Comparison of ENCODE assay signal across 14 cellular contexts in the genomic region with DNA sequence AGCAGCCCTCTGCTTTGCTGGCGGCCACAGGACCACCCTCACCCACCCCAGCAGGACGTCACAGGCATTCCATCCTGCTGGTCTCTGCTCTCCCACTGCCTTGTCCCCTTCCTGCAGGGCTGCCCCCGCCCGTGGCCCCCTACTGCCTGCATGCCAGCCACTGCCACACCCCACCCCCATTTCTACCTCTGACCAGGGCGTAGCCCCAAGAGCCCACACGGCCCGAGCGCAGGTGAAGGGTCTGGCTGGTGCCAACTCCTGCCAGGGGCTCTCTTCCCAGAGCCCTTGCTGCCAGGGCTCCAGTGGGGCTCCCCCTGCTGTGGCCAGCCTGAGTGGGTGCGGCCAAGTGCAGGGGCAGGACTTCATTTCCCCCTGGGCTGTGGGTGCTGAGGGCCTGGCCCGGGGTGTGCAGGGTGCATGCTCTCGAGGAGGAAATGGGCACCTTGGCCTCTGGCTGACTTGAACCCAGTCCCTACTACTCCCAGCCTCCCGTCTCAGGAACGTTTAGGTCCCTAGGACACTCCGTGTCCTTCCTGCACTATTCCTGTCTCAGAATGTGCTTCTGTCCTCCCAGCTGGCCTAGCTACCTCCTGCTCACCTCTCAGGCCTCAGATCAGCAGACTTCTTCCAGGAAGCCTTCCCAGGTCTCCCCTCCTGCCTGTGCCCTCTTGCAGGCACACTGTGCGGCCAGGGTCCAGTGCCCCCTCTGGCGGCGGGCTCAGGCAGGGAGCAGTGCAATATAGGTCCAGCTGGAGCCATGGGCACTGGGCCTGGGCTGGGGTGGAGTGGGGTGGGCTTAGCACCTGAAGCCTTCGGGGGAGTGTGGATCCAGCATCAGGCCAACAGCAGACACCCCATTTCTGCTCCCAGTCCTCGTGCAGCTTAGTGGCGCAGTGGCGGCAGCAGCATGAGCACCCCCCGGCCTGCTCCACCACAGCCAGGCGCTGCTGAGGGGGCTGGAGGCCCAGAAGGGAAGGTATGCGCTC. TPM values are rescaled to one million over a fixed set of nuclear protein-coding genes. Genes with fewer than 3 reads are reported as not detected.
A peak's percentile ranks its signal among the peaks of the same experiment; 100 is the strongest.
DNase-seq lines count a peak whose midpoint lies in the region; ATAC-seq and TF ChIP-seq lines count a peak whose summit lies in the region.
"Had no signal": no experiment of that assay in that cellular context is flagged by ENCODE, and none has a peak within 500 bp of the region (broad histone marks: within the 10 kb centered on the region; RNA-seq: fewer than 3 reads in every experiment).

No MANE protein-coding gene starts in this region.

- DNase-seq in Right ventricle myocardium superior (peak; percentile 34), cardiac septum (ENCODE audit: low spot score) (no peak), PC-9 (no peak), fibroblast of the aortic adventitia (ENCODE audit: low read depth) (no peak), spleen (peak; percentile 65), A673 (ENCODE audit: low spot score) (no peak)
- no peak for DNase-seq in T-helper 2 cell treated with Interferon-gamma antibody and Interleukin-4, amounts not matched to agents 5 μg/mL and 100 μg/mL, for 36 hours (ENCODE audit: low spot score)
- DNase-seq in activated CD8-positive, alpha-beta memory T cell treated with anti-CD3 and anti-CD28 coated beads for 24 hours = no peak
- DNase-seq: activated B cell treated with CpG ODN at 0.5 μM for 24 hours, NCI-H1105 treated with DMSO at 0.1 percent for 48 hours, NCI-H446 treated with DMSO at 0.1 percent for 48 hours had no signal

- BruUV-seq in PC-9 (replicated peaks; lab: Mats Ljungman, UMichigan) = no TSS peak
- BruUV-seq in A673 (replicated peaks; lab: Mats Ljungman, UMichigan) = no TSS peak

- CTCF ChIA-PET in PC-9 (lab: Charles Lee) = interaction anchor here (0.6 kb wide), 1 partner anchor 14 kb away, joined by 6 read pairs; no protein-coding TSS in a partner anchor
- CTCF ChIA-PET in A673 (lab: Charles Lee) = no interaction called here

- H4K20me1 ChIP-seq in PC-9 (ENCODE audit: insufficient read depth) = no peaks in the 10 kb centered on the region

- H3K27ac Mint-ChIP-seq in T-helper 2 cell treated with Interferon-gamma antibody and Interleukin-4, amounts not matched to agents 5 μg/mL and 100 μg/mL, for 36 hours = no peak overlapping the region
- H3K27ac Mint-ChIP-seq: activated B cell treated with CpG ODN at 0.5 μM for 24 hours had no signal

- TF ChIP-seq POLR2A in spleen (IDR thresholded peaks at IDR 0.05) = no peak

- no peak overlapping the region for H3K4me3 ChIP-seq in PC-9
- H3K4me3 ChIP-seq in fibroblast of the aortic adventitia (ENCODE audit: low read depth, low read length) = no peak overlapping the region
- no peak overlapping the region for H3K4me3 ChIP-seq in spleen
- H3K4me3 ChIP-seq in A673 (ENCODE audit: low read depth, low read length, poor library complexity, severe bottlenecking) = no peak overlapping the region
- H3K4me3 ChIP-seq: SJSA1 had no signal

- H3K36me3 Mint-ChIP-seq in T-helper 2 cell treated with Interferon-gamma antibody and Interleukin-4, amounts not matched to agents 5 μg/mL and 100 μg/mL, for 36 hours (ENCODE audit: low read depth) = no peaks in the 10 kb centered on the region

- H3K9me3 ChIP-seq in PC-9 (ENCODE audit: insufficient read depth, low read depth) (no peaks in the 10 kb centered on the region; the same call in 1 of the 2 replicates), spleen (no peaks in the 10 kb centered on the region), A673 (ENCODE audit: low read depth, low read length, poor library complexity, severe bottlenecking) (no peaks in the 10 kb centered on the region)
- H3K9me3 ChIP-seq: SJSA1 had no signal

- no peaks in the 10 kb centered on the region for H3K36me3 ChIP-seq in PC-9 (ENCODE audit: low read depth)
- H3K36me3 ChIP-seq in spleen = no peaks in the 10 kb centered on the region
- no peaks in the 10 kb centered on the region for H3K36me3 ChIP-seq in A673 (ENCODE audit: insufficient read depth, low read length, poor library complexity, severe bottlenecking)
- H3K36me3 ChIP-seq: SJSA1 had no signal

- no peaks in the 10 kb centered on the region for H3K9me2 ChIP-seq in PC-9 (ENCODE audit: insufficient read depth)

- H3K4me3 Mint-ChIP-seq in T-helper 2 cell treated with Interferon-gamma antibody and Interleukin-4, amounts not matched to agents 5 μg/mL and 100 μg/mL, for 36 hours = no peak overlapping the region
- H3K4me3 Mint-ChIP-seq: activated B cell treated with CpG ODN at 0.5 μM for 24 hours had no signal

- intact Hi-C loops in Right ventricle myocardium superior (cut with DNase I) = no loop called here
- intact Hi-C loops in cardiac septum (cut with DNase I) = loop anchor here (10.0 kb wide), 1 partner anchor 389 kb away; no protein-coding TSS in a partner anchor
- intact Hi-C loops in PC-9 (cut with micrococcal nuclease; ENCODE audit: unreplicated experiment) = no loop called here
- intact Hi-C loops in spleen (cut with DNase I; ENCODE audit: low total_unique reads) = no loop called here
- intact Hi-C loops in A673 (cut with micrococcal nuclease; ENCODE audit: unreplicated experiment) = no loop called here

- H3F3A ChIP-seq in PC-9 (ENCODE audit: insufficient read depth, low read depth) = peaks cover 10% of the 10 kb centered on the region; the same call in 1 of the 2 replicates

- TF ChIP-seq CTCF in PC-9 (conservative IDR thresholded peaks at IDR 0.05) (peak; percentile 61), fibroblast of the aortic adventitia (IDR thresholded peaks at IDR 0.05; ENCODE audit: insufficient read depth, low read length) (peak; percentile 26), spleen (IDR thresholded peaks at IDR 0.05 in 8 of 11, conservative IDR thresholded peaks at IDR 0.05 in 3 of 11) (no peak), A673 (conservative IDR thresholded peaks at IDR 0.05; ENCODE audit: low read depth, low read length) (no peak; the same call in 1 of the 2 replicates)

- no peaks in the 10 kb centered on the region for H3K4me1 Mint-ChIP-seq in T-helper 2 cell treated with Interferon-gamma antibody and Interleukin-4, amounts not matched to agents 5 μg/mL and 100 μg/mL, for 36 hours (ENCODE audit: low read depth)
- H3K4me1 Mint-ChIP-seq: activated B cell treated with CpG ODN at 0.5 μM for 24 hours had no signal

- H3K9me3 Mint-ChIP-seq in T-helper 2 cell treated with Interferon-gamma antibody and Interleukin-4, amounts not matched to agents 5 μg/mL and 100 μg/mL, for 36 hours = no peaks in the 10 kb centered on the region
- H3K9me3 Mint-ChIP-seq: activated B cell treated with CpG ODN at 0.5 μM for 24 hours had no signal

- H3K27me3 ChIP-seq in PC-9 (ENCODE audit: insufficient read depth, low read depth) (no peaks in the 10 kb centered on the region), spleen (replicated peaks in 1 of 7) (peaks cover 0 to 63% (median 20%) of the 10 kb centered on the region in 7 donors), A673 (replicated peaks; ENCODE audit: insufficient read depth, low read depth, low read length, poor library complexity) (no peaks in the 10 kb centered on the region)

- H3K79me2 ChIP-seq in PC-9 (ENCODE audit: low read depth) = no peaks in the 10 kb centered on the region

- 69 to 86% (median 80%) methylated on average over 17 to 24 of the region's 24 CpGs for WGBS in spleen, 5 donors

- no peak overlapping the region for H2AFZ ChIP-seq in PC-9

- no peak overlapping the region for H3K4me2 ChIP-seq in PC-9

- H3K27me3 Mint-ChIP-seq in T-helper 2 cell treated with Interferon-gamma antibody and Interleukin-4, amounts not matched to agents 5 μg/mL and 100 μg/mL, for 36 hours (ENCODE audit: low read depth) = peaks cover 5% of the 10 kb centered on the region

- POLR2A ChIA-PET in PC-9 (lab: Charles Lee; ENCODE audit: unreplicated experiment) = no interaction called here
- POLR2A ChIA-PET in A673 (lab: Charles Lee; ENCODE audit: low non-redundant PET) = no interaction called here

- H3K4me1 ChIP-seq in PC-9 (replicated peaks; ENCODE audit: insufficient read depth) (no peaks in the 10 kb centered on the region), spleen (peaks cover 0 to 11% (median 0%) of the 10 kb centered on the region in 6 donors), A673 (ENCODE audit: insufficient read depth, low read length, poor library complexity, severe bottlenecking) (no peaks in the 10 kb centered on the region)

- ATAC-seq in Right ventricle myocardium superior (ENCODE audit: poor library complexity) = no peak

- H3K27ac ChIP-seq in PC-9 (no peak overlapping the region), spleen (no peak overlapping the region), A673 (ENCODE audit: low read depth, low read length, poor library complexity, severe bottlenecking) (no peak overlapping the region)
- H3K27ac ChIP-seq: SJSA1 had no signal

RNA-seq across cellular contexts. Expression of gene LBHD2, which starts 1.4 kb away (rescaled TPM):
- total RNA-seq in Right ventricle myocardium superior (not detected), cardiac septum (not detected), PC-9 (2021) (0.52 and 0.78 TPM in 2 replicates), fibroblast of the aortic adventitia (ENCODE audit: low replicate concordance) (not detected in 2 replicates), spleen (not detected), A673 (2021) (0.99 and 2.3 TPM in 2 replicates)
- under 1 TPM in 2 of 3 donors, not detected in 1; 0.52 to 0.55 TPM for polyA plus RNA-seq in spleen
- total RNA-seq: activated B cell treated with CpG ODN at 0.5 μM for 24 hours, posterior vena cava, urinary bladder had no signal
- polyA plus RNA-seq: urinary bladder had no signal

RNA-seq across cellular contexts. Expression of gene EXOC3L4, which starts 9.1 kb away (rescaled TPM):
- total RNA-seq in Right ventricle myocardium superior (0.38 TPM), cardiac septum (0.46 TPM), PC-9 (2021) (0.38 and 1.7 TPM in 2 replicates), fibroblast of the aortic adventitia (ENCODE audit: low replicate concordance) (0.41 TPM in 1 of 2 replicates, not detected in the other), spleen (10 to 100 TPM in 4 of 7 donors, 1 to 10 TPM in 3; 2.0 to 30.0 (median 10.5) TPM), A673 (2021) (not detected in 2 replicates)
- 10 to 100 TPM; 18.5 to 39.2 (median 25.4) TPM for polyA plus RNA-seq in spleen
- total RNA-seq: activated B cell treated with CpG ODN at 0.5 μM for 24 hours had no signal

RNA-seq across cellular contexts. Expression of gene CDC42BPB, which starts 28.1 kb away (rescaled TPM):
- total RNA-seq in Right ventricle myocardium superior = 64.6 TPM
- total RNA-seq in cardiac septum = 81.8 TPM
- total RNA-seq in PC-9 (2021) = 203 and 209 TPM in 2 replicates
- 60.2 and 78.4 TPM in 2 replicates for total RNA-seq in fibroblast of the aortic adventitia (ENCODE audit: low replicate concordance)
- total RNA-seq in spleen = 10 to 100 TPM; 40.2 to 94.5 (median 79.6) TPM
- polyA plus RNA-seq in spleen = 10 to 100 TPM in 2 of 3 donors, 1 to 10 TPM in 1; 6.4 to 22.6 (median 10.1) TPM
- 103 and 106 TPM in 2 replicates for total RNA-seq in A673 (2021)

RNA-seq across cellular contexts. Expression of gene TNFAIP2, which starts 37.9 kb away (rescaled TPM):
- total RNA-seq in Right ventricle myocardium superior (46.7 TPM), cardiac septum (31.3 TPM), PC-9 (2021) (291 and 366 TPM in 2 replicates), fibroblast of the aortic adventitia (ENCODE audit: low replicate concordance) (44.5 and 120 TPM in 2 replicates), spleen (100 to 1,000 TPM; 147 to 297 (median 261) TPM), A673 (2021) (5.5 and 7.0 TPM in 2 replicates)
- 100 to 1,000 TPM in 2 of 3 donors, 10 to 100 TPM in 1; 90.2 to 410 (median 391) TPM for polyA plus RNA-seq in spleen

Comparison
In these comparisons a context has a peak if more than half of its experiments do, and no peak if none do; other contexts are left out.
1. DNase-seq: peak in Right ventricle myocardium superior (single experiment) and spleen (single experiment); none in cardiac septum (single experiment), PC-9 (0 of 2), fibroblast of the aortic adventitia (single experiment), T-helper 2 cell treated with Interferon-gamma antibody and Interleukin-4, amounts not matched to agents 5 μg/mL and 100 μg/mL, for 36 hours (single experiment), activated CD8-positive, alpha-beta memory T cell treated with anti-CD3 and anti-CD28 coated beads for 24 hours (single experiment) and A673 (single experiment).
2. CTCF ChIP-seq: peak in PC-9 (single experiment) and fibroblast of the aortic adventitia (single experiment); none in spleen (0 of 11) and A673 (single experiment).